8 cellular contexts compared by ENCODE assay signal in the genomic region with DNA sequence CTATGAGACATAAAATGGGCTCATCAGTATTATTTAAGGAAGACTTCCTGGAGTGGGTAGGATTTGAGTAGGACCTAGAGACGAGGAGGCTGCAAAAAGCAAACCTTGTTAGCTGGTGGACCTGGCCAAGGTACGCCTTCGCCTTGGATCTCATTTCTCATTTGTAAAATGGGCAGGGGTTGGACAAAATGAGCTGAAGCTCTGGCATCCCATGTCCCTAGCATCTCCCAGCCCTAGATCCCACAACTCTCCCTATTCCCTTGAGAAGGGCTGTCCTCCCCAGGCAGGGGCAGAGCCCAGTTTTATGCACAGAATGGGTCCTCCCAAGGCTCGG. TPM values are rescaled to one million over a fixed set of nuclear protein-coding genes. Genes with fewer than 3 reads are reported as not detected.
DNase-seq lines count a peak whose midpoint lies in the region; ATAC-seq, FAIRE-seq and TF ChIP-seq lines count a peak whose summit lies in the region.

No MANE protein-coding gene starts in this region.

- no peaks in the 10 kb centered on the region for H3K9me3 ChIP-seq in mesodermal cell (ENCODE audit: control insufficient read depth, low read length)
- no peaks in the 10 kb centered on the region for H3K9me3 ChIP-seq in tibial artery
- H3K9me3 ChIP-seq in pancreas: no peaks in the 10 kb centered on the region

- H3K27me3 ChIP-seq in tibial artery (no peaks in the 10 kb centered on the region), pancreas (no peaks in the 10 kb centered on the region)

- intact Hi-C loops in activated naive CD4-positive, alpha-beta T cell treated with anti-CD3 and anti-CD28 coated beads for 36 hours (cut with micrococcal nuclease): loop anchor here (1.0 to 10.0 kb wide), 9 partner anchors 64 to 608 kb away; partner anchors contain the start of genes NME1 and RSAD1
- intact Hi-C loops in tibial artery (cut with DNase I; ENCODE audit: low total_unique reads) (loop anchor here (1.0 to 5.0 kb wide), 3 partner anchors 79 to 296 kb away; no protein-coding TSS in a partner anchor), pancreas (cut with DNase I) (loop anchor here in 2 of 3 donors (5.0 to 10.0 kb wide), 4 partner anchors 76 to 298 kb away; no protein-coding TSS in a partner anchor)

- peak overlapping the region; percentile 74 for H3K4me3 Mint-ChIP-seq in activated naive CD4-positive, alpha-beta T cell treated with anti-CD3 and anti-CD28 coated beads for 36 hours
- peak overlapping the region; percentile 86 for H3K4me3 Mint-ChIP-seq in activated naive CD8-positive, alpha-beta T cell treated with anti-CD3 and anti-CD28 coated beads, Interleukin-2, amount 10 ng/mL, durations not matched to agents 7 days and 5 days

- ATAC-seq in activated naive CD4-positive, alpha-beta T cell treated with anti-CD3 and anti-CD28 coated beads, Interleukin-2, amount 50 U/mL, for 72 hours: no peak
- ATAC-seq in activated naive CD8-positive, alpha-beta T cell treated with anti-CD3 and anti-CD28 coated beads, Interleukin-2, amount 10 ng/mL, durations not matched to agents 7 days and 5 days (ENCODE audit: low read depth): no peak
- no peak for ATAC-seq in HG02852 (IDR thresholded peaks at IDR 0.05; ENCODE audit: unreplicated experiment)
- ATAC-seq in pancreas: no peak

- H3K36me3 ChIP-seq in mesodermal cell (ENCODE audit: control insufficient read depth, insufficient read depth, low read length) (no peaks in the 10 kb centered on the region), tibial artery (peaks cover 0 to 36% (median 24%) of the 10 kb centered on the region in 3 donors), pancreas (peaks cover 0 to 1% (median 0%) of the 10 kb centered on the region in 3 donors)

- peaks cover 12% of the 10 kb centered on the region for H3K4me1 ChIP-seq in mesodermal cell (ENCODE audit: control insufficient read depth, insufficient read depth, low read length, poor library complexity, severe bottlenecking)
- peaks cover 7 to 28% (median 19%) of the 10 kb centered on the region in 4 donors for H3K4me1 ChIP-seq in tibial artery
- peaks cover 9 to 20% (median 17%) of the 10 kb centered on the region in 3 donors for H3K4me1 ChIP-seq in pancreas

- no peak overlapping the region for H3K27ac Mint-ChIP-seq in activated naive CD4-positive, alpha-beta T cell treated with anti-CD3 and anti-CD28 coated beads for 36 hours
- no peak overlapping the region for H3K27ac Mint-ChIP-seq in activated naive CD4-positive, alpha-beta T cell treated with anti-CD3 and anti-CD28 coated beads, Interleukin-2, amount 50 U/mL, for 72 hours
- peak overlapping the region; percentile 48 for H3K27ac Mint-ChIP-seq in activated naive CD8-positive, alpha-beta T cell treated with anti-CD3 and anti-CD28 coated beads, Interleukin-2, amount 10 ng/mL, durations not matched to agents 7 days and 5 days

- H3K27ac ChIP-seq in mesodermal cell (ENCODE audit: low read depth, low read length, severe bottlenecking) (no peak overlapping the region), tibial artery (peak overlapping the region; percentile 68 to 81), pancreas (peak overlapping the region in 1 of 4 donors; percentile 65)

- H3K27me3 Mint-ChIP-seq in activated naive CD4-positive, alpha-beta T cell treated with anti-CD3 and anti-CD28 coated beads for 36 hours (ENCODE audit: low read depth): peaks cover 2% of the 10 kb centered on the region
- H3K27me3 Mint-ChIP-seq in activated naive CD8-positive, alpha-beta T cell treated with anti-CD3 and anti-CD28 coated beads, Interleukin-2, amount 10 ng/mL, durations not matched to agents 7 days and 5 days: peaks cover 15% of the 10 kb centered on the region

- 29 to 66% methylated on average over 2 to 4 of the region's 4 CpGs for WGBS in mesodermal cell (ENCODE audit: insufficient coverage in 2 of 2), 2 experiments
- WGBS in pancreas, 2 donors: 41 to 47% methylated on average over 4 of the region's 4 CpGs

- peak overlapping the region; percentile 57 for H3K4me3 ChIP-seq in mesodermal cell (ENCODE audit: extremely low read depth, insufficient read depth, low read length, poor library complexity, severe bottlenecking)
- peak overlapping the region; percentile 55 to 66 for H3K4me3 ChIP-seq in tibial artery
- peak overlapping the region in 2 of 4 donors; percentile 57 to 74 for H3K4me3 ChIP-seq in pancreas

- no peak for FAIRE-seq in pancreas (lab: Jason Lieb, UNC)

- no peak for TF ChIP-seq CTCF in tibial artery (IDR thresholded peaks at IDR 0.05)
- no peak for TF ChIP-seq CTCF in pancreas (IDR thresholded peaks at IDR 0.05)

- CTCF ChIA-PET in activated naive CD4-positive, alpha-beta T cell treated with anti-CD3 and anti-CD28 coated beads for 36 hours (lab: Charles Lee): interaction anchor here (0.6 to 1.7 kb wide), 9 partner anchors 9 to 306 kb away, joined by 3 to 11 read pairs (median 4); no protein-coding TSS in a partner anchor

- no peaks in the 10 kb centered on the region for H3K36me3 Mint-ChIP-seq in activated naive CD4-positive, alpha-beta T cell treated with anti-CD3 and anti-CD28 coated beads for 36 hours (ENCODE audit: low read depth)
- no peaks in the 10 kb centered on the region for H3K36me3 Mint-ChIP-seq in activated naive CD4-positive, alpha-beta T cell treated with anti-CD3 and anti-CD28 coated beads, Interleukin-2, amount 50 U/mL, for 72 hours
- H3K36me3 Mint-ChIP-seq in activated naive CD8-positive, alpha-beta T cell treated with anti-CD3 and anti-CD28 coated beads, Interleukin-2, amount 10 ng/mL, durations not matched to agents 7 days and 5 days: no peaks in the 10 kb centered on the region

- no peak for DNase-seq in activated naive CD4-positive, alpha-beta T cell treated with anti-CD3 and anti-CD28 coated beads for 36 hours
- no peak for DNase-seq in activated naive CD4-positive, alpha-beta T cell treated with anti-CD3 and anti-CD28 coated beads, Interleukin-2, amount 50 U/mL, for 72 hours (ENCODE audit: low spot score in 2 of 2)
- DNase-seq in activated naive CD8-positive, alpha-beta T cell treated with anti-CD3 and anti-CD28 coated beads, Interleukin-2, amount 10 ng/mL, durations not matched to agents 7 days and 5 days: no peak
- DNase-seq in tibial artery: no peak
- no peak for DNase-seq in pancreas
- no peak for DNase-seq in SKM-1 (lab: John Stamatoyannopoulos, UW; ENCODE audit: unreplicated experiment)

- H3K4me1 Mint-ChIP-seq in activated naive CD4-positive, alpha-beta T cell treated with anti-CD3 and anti-CD28 coated beads for 36 hours (ENCODE audit: low read depth): peaks cover 10% of the 10 kb centered on the region
- H3K4me1 Mint-ChIP-seq in activated naive CD8-positive, alpha-beta T cell treated with anti-CD3 and anti-CD28 coated beads, Interleukin-2, amount 10 ng/mL, durations not matched to agents 7 days and 5 days: peaks cover 14% of the 10 kb centered on the region

- POLR2A ChIA-PET in activated naive CD8-positive, alpha-beta T cell treated with anti-CD3 and anti-CD28 coated beads, Interleukin-2, amount 10 ng/mL, durations not matched to agents 7 days and 5 days (lab: Charles Lee): interaction anchor here (1.0 to 1.1 kb wide), 2 partner anchors 79 to 234 kb away, joined by 4 read pairs; no protein-coding TSS in a partner anchor

- no peaks in the 10 kb centered on the region for H3K9me3 Mint-ChIP-seq in activated naive CD4-positive, alpha-beta T cell treated with anti-CD3 and anti-CD28 coated beads for 36 hours
- no peaks in the 10 kb centered on the region for H3K9me3 Mint-ChIP-seq in activated naive CD4-positive, alpha-beta T cell treated with anti-CD3 and anti-CD28 coated beads, Interleukin-2, amount 50 U/mL, for 72 hours
- no peaks in the 10 kb centered on the region for H3K9me3 Mint-ChIP-seq in activated naive CD8-positive, alpha-beta T cell treated with anti-CD3 and anti-CD28 coated beads, Interleukin-2, amount 10 ng/mL, durations not matched to agents 7 days and 5 days

RNA-seq across cellular contexts. Expression of gene SPATA20, which starts 0.3 kb away (rescaled TPM):
- 10 to 100 TPM; 15.8 to 16.1 TPM for total RNA-seq in activated naive CD4-positive, alpha-beta T cell treated with anti-CD3 and anti-CD28 coated beads for 36 hours
- 10 to 100 TPM; 11.4 to 18.6 TPM for total RNA-seq in activated naive CD4-positive, alpha-beta T cell treated with anti-CD3 and anti-CD28 coated beads, Interleukin-2, amount 50 U/mL, for 72 hours
- 10 to 100 TPM; 31.3 to 33.1 TPM for total RNA-seq in activated naive CD8-positive, alpha-beta T cell treated with anti-CD3 and anti-CD28 coated beads, Interleukin-2, amount 10 ng/mL, durations not matched to agents 7 days and 5 days
- 25.5 TPM for polyA plus RNA-seq in mesodermal cell (2013, experiment 1 of 2)
- polyA plus RNA-seq in mesodermal cell (2013, experiment 2 of 2): 26.0 TPM
- total RNA-seq in pancreas: 10 to 100 TPM; 26.9 to 42.3 (median 36.1) TPM
- polyA plus RNA-seq in pancreas: 10 to 100 TPM; 70.1 to 80.8 TPM

RNA-seq across cellular contexts. Expression of gene CACNA1G, which starts 13.8 kb away (rescaled TPM):
- under 1 TPM; 0.22 to 0.24 TPM for total RNA-seq in activated naive CD4-positive, alpha-beta T cell treated with anti-CD3 and anti-CD28 coated beads for 36 hours
- under 1 TPM in 1 of 2 donors, not detected in 1; 0.14 TPM for total RNA-seq in activated naive CD4-positive, alpha-beta T cell treated with anti-CD3 and anti-CD28 coated beads, Interleukin-2, amount 50 U/mL, for 72 hours
- total RNA-seq in activated naive CD8-positive, alpha-beta T cell treated with anti-CD3 and anti-CD28 coated beads, Interleukin-2, amount 10 ng/mL, durations not matched to agents 7 days and 5 days: under 1 TPM in 1 of 2 experiments, not detected in 1; 0.11 TPM
- polyA plus RNA-seq in mesodermal cell (2013, experiment 1 of 2): 3.4 TPM
- 2.1 TPM for polyA plus RNA-seq in mesodermal cell (2013, experiment 2 of 2)
- total RNA-seq in pancreas: under 1 TPM in 5 of 6 donors, not detected in 1; 0.03 to 0.37 (median 0.09) TPM
- polyA plus RNA-seq in pancreas: under 1 TPM; 0.02 to 0.11 TPM

RNA-seq across cellular contexts. Expression of gene EPN3, which starts 14.1 kb away (rescaled TPM):
- total RNA-seq in activated naive CD4-positive, alpha-beta T cell treated with anti-CD3 and anti-CD28 coated beads for 36 hours: not detected
- total RNA-seq in activated naive CD4-positive, alpha-beta T cell treated with anti-CD3 and anti-CD28 coated beads, Interleukin-2, amount 50 U/mL, for 72 hours: not detected
- not detected for total RNA-seq in activated naive CD8-positive, alpha-beta T cell treated with anti-CD3 and anti-CD28 coated beads, Interleukin-2, amount 10 ng/mL, durations not matched to agents 7 days and 5 days
- polyA plus RNA-seq in mesodermal cell (2013, experiment 1 of 2): not detected
- not detected for polyA plus RNA-seq in mesodermal cell (2013, experiment 2 of 2)
- 10 to 100 TPM in 4 of 6 donors, 1 to 10 TPM in 2; 7.6 to 30.2 (median 12.7) TPM for total RNA-seq in pancreas
- 10 to 100 TPM in 1 of 2 donors, 1 to 10 TPM in 1; 6.9 to 25.4 TPM for polyA plus RNA-seq in pancreas

RNA-seq across cellular contexts. Expression of gene MYCBPAP, which starts 38.4 kb away (rescaled TPM):
- 1 to 10 TPM; 5.5 to 5.8 TPM for total RNA-seq in activated naive CD4-positive, alpha-beta T cell treated with anti-CD3 and anti-CD28 coated beads for 36 hours
- total RNA-seq in activated naive CD4-positive, alpha-beta T cell treated with anti-CD3 and anti-CD28 coated beads, Interleukin-2, amount 50 U/mL, for 72 hours: 1 to 10 TPM in 1 of 2 donors, under 1 TPM in 1; 0.30 to 1.6 TPM
- 1 to 10 TPM; 4.0 to 4.4 TPM for total RNA-seq in activated naive CD8-positive, alpha-beta T cell treated with anti-CD3 and anti-CD28 coated beads, Interleukin-2, amount 10 ng/mL, durations not matched to agents 7 days and 5 days
- polyA plus RNA-seq in mesodermal cell (2013, experiment 1 of 2): 0.81 TPM
- polyA plus RNA-seq in mesodermal cell (2013, experiment 2 of 2): 1.5 TPM
- total RNA-seq in pancreas: 1 to 10 TPM in 3 of 6 donors, under 1 TPM in 3; 0.43 to 1.1 (median 0.80) TPM
- polyA plus RNA-seq in pancreas: 1 to 10 TPM; 1.1 to 1.7 TPM

Comparison
In these comparisons a context has a peak if more than half of its experiments do, and no peak if none do; other contexts are left out.
1. RNA of gene EPN3, which starts 14.1 kb away (total RNA-seq): 7.6 to 30.2 TPM in pancreas; not detected in activated naive CD8-positive, alpha-beta T cell treated with anti-CD3 and anti-CD28 coated beads, Interleukin-2, amount 10 ng/mL, durations not matched to agents 7 days and 5 days, not detected in activated naive CD4-positive, alpha-beta T cell treated with anti-CD3 and anti-CD28 coated beads for 36 hours and not detected in activated naive CD4-positive, alpha-beta T cell treated with anti-CD3 and anti-CD28 coated beads, Interleukin-2, amount 50 U/mL, for 72 hours; every median in the first group is over 4 times any median in the second.